In genomic region chr13:52454459-52454824, GRCh38 we compare ENCODE assay signal across 8 cellular contexts. TPM values are rescaled to one million over a fixed set of nuclear protein-coding genes. Genes with fewer than 3 reads are reported as not detected.
DNase-seq lines count a peak whose midpoint lies in the region; ATAC-seq and TF ChIP-seq lines count a peak whose summit lies in the region.

No MANE protein-coding gene starts in this region.

- peak; percentile 25 for ATAC-seq in GM18861 (IDR thresholded peaks at IDR 0.05; ENCODE audit: unreplicated experiment)
- ATAC-seq in HG03064 (IDR thresholded peaks at IDR 0.05; ENCODE audit: low read depth, unreplicated experiment) = peak; percentile 33
- ATAC-seq in left lung = peak; percentile 25

- peaks cover 35% of the 10 kb centered on the region for H3K4me1 ChIP-seq in CD4-positive, alpha-beta memory T cell (ENCODE audit: insufficient read depth, low read length)
- H3K4me1 ChIP-seq in left lung = peaks cover 4 to 28% of the 10 kb centered on the region in 2 donors
- H3K4me1 ChIP-seq in thyroid gland = peaks cover 5 to 15% of the 10 kb centered on the region in 2 donors

- TF ChIP-seq POLR2A in thyroid gland (IDR thresholded peaks at IDR 0.05) = no peak

- H3K4me1 Mint-ChIP-seq in CD4-positive, alpha-beta memory T cell = peaks cover 22 to 42% (median 33%) of the 10 kb centered on the region in 4 donors

- peak overlapping the region; percentile 95 to 100 (median 99) for H3K27ac Mint-ChIP-seq in CD4-positive, alpha-beta memory T cell

- no peaks in the 10 kb centered on the region for H3K36me3 ChIP-seq in CD4-positive, alpha-beta memory T cell (ENCODE audit: insufficient read depth, low read length)
- H3K36me3 ChIP-seq in left lung (no peaks in the 10 kb centered on the region), thyroid gland (no peaks in the 10 kb centered on the region)

- in situ Hi-C loops in astrocyte of the cerebellum (cut with HindIII; ENCODE audit: low sequenced_read_pairs) = no loop called here

- peak overlapping the region; percentile 93 to 100 (median 97) for H3K4me3 Mint-ChIP-seq in CD4-positive, alpha-beta memory T cell

- no peaks in the 10 kb centered on the region for H3K27me3 Mint-ChIP-seq in CD4-positive, alpha-beta memory T cell

- no peaks in the 10 kb centered on the region for H3K9me3 Mint-ChIP-seq in CD4-positive, alpha-beta memory T cell

- peak in 2 of 5 donors; percentile 23 to 58 for DNase-seq in CD4-positive, alpha-beta memory T cell
- DNase-seq in NCI-H82 (lab: John Stamatoyannopoulos, UW) (peak; percentile 67), astrocyte of the cerebellum (ENCODE audit: low read depth) (no peak), left lung (peak in 1 of 2 donors; percentile 44), thyroid gland (peak in 1 of 2 donors; percentile 27), middle frontal gyrus (ENCODE audit: extremely low spot score, low spot score) (no peak)

- TF ChIP-seq CTCF in astrocyte of the cerebellum (IDR thresholded peaks at IDR 0.05; ENCODE audit: low read depth, low read length, missing control alignments) (no peak), left lung (IDR thresholded peaks at IDR 0.05) (no peak), thyroid gland (IDR thresholded peaks at IDR 0.05) (no peak)

- peaks cover 4 to 15% of the 10 kb centered on the region in 2 donors for H3K36me3 Mint-ChIP-seq in CD4-positive, alpha-beta memory T cell

- POLR2A ChIA-PET in CD4-positive, alpha-beta memory T cell (lab: Charles Lee; ENCODE audit: partially characterized antibody) = no interaction called here

- CTCF ChIA-PET in CD4-positive, alpha-beta memory T cell (lab: Charles Lee; ENCODE audit: partially characterized antibody) = no interaction called here

- intact Hi-C loops in CD4-positive, alpha-beta memory T cell (cut with micrococcal nuclease) = loop anchor here (2.0 to 5.0 kb wide), 3 partner anchors 327 to 870 kb away; partner anchors contain the start of genes NEK5 and WDFY2
- intact Hi-C loops in left lung (cut with DNase I) (loop anchor here in 1 of 2 donors (5.0 kb wide), 1 partner anchor 112 kb away; no protein-coding TSS in a partner anchor), thyroid gland (cut with DNase I) (no loop called here)

- no peaks in the 10 kb centered on the region for H3K27me3 ChIP-seq in CD4-positive, alpha-beta memory T cell (ENCODE audit: insufficient read depth, low read length)
- no peaks in the 10 kb centered on the region for H3K27me3 ChIP-seq in left lung
- no peaks in the 10 kb centered on the region for H3K27me3 ChIP-seq in thyroid gland

- peak overlapping the region; percentile 81 to 82 for H3K4me3 ChIP-seq in CD4-positive, alpha-beta memory T cell (ENCODE audit: low read length in 2 of 2)
- H3K4me3 ChIP-seq in astrocyte of the cerebellum (ENCODE audit: low read depth, low read length) (peak overlapping the region; percentile 76), left lung (peak overlapping the region; percentile 80 to 86), thyroid gland (replicated peaks in 1 of 3) (peak overlapping the region in 2 of 3 donors; percentile 36 to 65)

- WGBS in thyroid gland, 2 donors = 7 to 11% methylated on average over 8 of the region's 8 CpGs

- no peaks in the 10 kb centered on the region for H3K9me3 ChIP-seq in CD4-positive, alpha-beta memory T cell (ENCODE audit: control insufficient read depth in 1 of 2, low read length in 2 of 2)
- H3K9me3 ChIP-seq in left lung (no peaks in the 10 kb centered on the region), thyroid gland (no peaks in the 10 kb centered on the region)

- peak overlapping the region; percentile 74 for H3K27ac ChIP-seq in CD4-positive, alpha-beta memory T cell (ENCODE audit: low read depth, low read length)
- peak overlapping the region; percentile 94 to 95 for H3K27ac ChIP-seq in left lung
- peak overlapping the region; percentile 8 to 82 (median 72) for H3K27ac ChIP-seq in thyroid gland

RNA-seq across cellular contexts. Expression of gene CKAP2, which starts 0.8 kb away (rescaled TPM):
- total RNA-seq in CD4-positive, alpha-beta memory T cell = 10 to 100 TPM; 16.5 to 18.2 TPM
- 10 to 100 TPM; 13.1 to 17.3 TPM for polyA plus RNA-seq in CD4-positive, alpha-beta memory T cell
- total RNA-seq in left lung = 10 to 100 TPM in 1 of 2 donors, 1 to 10 TPM in 1; 8.6 to 25.0 TPM
- total RNA-seq in thyroid gland = 10 to 100 TPM in 3 of 4 donors, 1 to 10 TPM in 1; 8.7 to 14.3 (median 11.4) TPM

RNA-seq across cellular contexts. Expression of gene VPS36, which starts 4.0 kb away (rescaled TPM):
- 10 to 100 TPM; 59.9 to 64.5 TPM for total RNA-seq in CD4-positive, alpha-beta memory T cell
- 10 to 100 TPM; 44.1 to 45.8 TPM for polyA plus RNA-seq in CD4-positive, alpha-beta memory T cell
- total RNA-seq in left lung (10 to 100 TPM; 41.5 to 45.0 TPM), thyroid gland (10 to 100 TPM; 59.9 to 87.8 (median 66.4) TPM)

RNA-seq across cellular contexts. Expression of gene THSD1, which starts 48.5 kb away (rescaled TPM):
- total RNA-seq in CD4-positive, alpha-beta memory T cell = under 1 TPM; 0.50 to 0.87 TPM
- polyA plus RNA-seq in CD4-positive, alpha-beta memory T cell = not detected
- total RNA-seq in left lung (10 to 100 TPM; 10.8 to 16.0 TPM), thyroid gland (10 to 100 TPM in 1 of 4 donors, 1 to 10 TPM in 3; 6.1 to 12.8 (median 7.9) TPM)
